In the genomic region with DNA sequence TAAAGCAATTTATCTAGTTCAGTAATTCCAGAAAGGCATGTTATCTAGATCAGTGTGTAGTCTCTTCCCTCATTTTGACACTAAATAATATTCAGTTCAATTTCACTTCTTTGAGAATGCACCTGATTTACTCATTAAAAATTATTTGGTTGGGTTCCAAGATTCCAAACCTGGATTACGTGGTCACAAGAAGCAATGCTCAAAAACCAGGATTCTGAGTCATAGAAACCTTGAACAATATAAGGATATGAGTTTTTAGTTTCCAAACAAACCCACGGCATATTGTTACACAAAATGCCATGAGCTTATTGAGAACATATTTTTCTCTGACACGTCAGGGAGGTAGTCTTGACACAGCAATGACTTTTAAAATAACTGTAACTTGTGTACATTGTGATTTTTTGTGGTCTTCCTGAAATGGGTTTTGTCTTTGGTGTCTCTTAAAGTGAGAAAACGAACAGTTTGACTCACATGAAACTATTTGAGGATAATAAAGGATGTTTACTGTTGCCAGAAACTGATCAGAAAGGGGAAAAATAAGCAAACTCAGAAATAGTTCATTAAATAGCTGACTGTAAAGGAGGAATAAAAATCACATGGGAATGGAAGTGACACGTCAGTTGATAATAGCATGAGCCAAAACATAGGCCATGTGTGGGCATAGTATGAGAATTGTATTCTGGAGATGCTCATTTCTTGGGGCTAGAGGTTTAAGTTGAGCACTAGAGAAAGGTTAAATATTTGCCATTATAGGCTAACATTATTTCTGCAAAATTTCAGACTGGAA, we compare ENCODE assay signal across 12 cellular contexts.
DNase-seq lines count a peak whose midpoint lies in the region; ATAC-seq, FAIRE-seq and TF ChIP-seq lines count a peak whose summit lies in the region.
"Had no signal": no experiment of that assay in that cellular context is flagged by ENCODE, and none has a peak within 500 bp of the region (broad histone marks: within the 10 kb centered on the region; RNA-seq: fewer than 3 reads in every experiment).

No MANE protein-coding gene starts in this region.

- H3K9me3 Mint-ChIP-seq in activated CD8-positive, alpha-beta memory T cell treated with anti-CD3 and anti-CD28 coated beads, Interleukin-2, amount 10 ng/mL, durations not matched to agents 7 days and 5 days (ENCODE audit: low read depth): peaks cover 9% of the 10 kb centered on the region

- no peak for FAIRE-seq in bronchial epithelial cell (lab: Jason Lieb, UNC)

- no peaks in the 10 kb centered on the region for H3K9me3 ChIP-seq in tibial artery

- H3K27ac ChIP-seq in tibial artery: no peak overlapping the region
- H3K27ac ChIP-seq: parathyroid adenoma had no signal

- no peaks in the 10 kb centered on the region for H3K4me1 ChIP-seq in tibial artery
- H3K4me1 ChIP-seq: parathyroid adenoma had no signal

- DNase-seq in AG09319 (ENCODE audit: extremely low read depth, low read depth) (peak; percentile 38), bronchial epithelial cell (ENCODE audit: low read depth) (peak; percentile 98), kidney tubule cell (ENCODE audit: low spot score) (peak; percentile 55), tibial artery (no peak), H7 (no peak)
- DNase-seq in activated T-cell treated with anti-CD3 and anti-CD28 coated beads, Interleukin-2, amount 50 U/mL, for 1 hour: no peak
- no peak for DNase-seq in activated CD8-positive, alpha-beta memory T cell treated with anti-CD3 and anti-CD28 coated beads, Interleukin-2, amount 10 ng/mL, durations not matched to agents 7 days and 5 days
- DNase-seq: activated CD4-positive, CD25-positive, alpha-beta regulatory T cell treated with anti-CD3 and anti-CD28 coated beads, Interleukin-2, amount 50 U/mL, for 72 hours; midbrain; NCI-H2171 treated with DMSO at 0.1 percent for 48 hours had no signal

- H3K36me3 Mint-ChIP-seq in activated CD8-positive, alpha-beta memory T cell treated with anti-CD3 and anti-CD28 coated beads, Interleukin-2, amount 10 ng/mL, durations not matched to agents 7 days and 5 days: no peaks in the 10 kb centered on the region

- ATAC-seq in activated CD8-positive, alpha-beta memory T cell treated with anti-CD3 and anti-CD28 coated beads, Interleukin-2, amount 10 ng/mL, durations not matched to agents 7 days and 5 days: no peak

- CTCF ChIA-PET in activated CD8-positive, alpha-beta memory T cell treated with anti-CD3 and anti-CD28 coated beads, Interleukin-2, amount 10 ng/mL, durations not matched to agents 7 days and 5 days (lab: Charles Lee): interaction anchor here (0.6 kb wide), 1 partner anchor 14 kb away, joined by 3 read pairs; no protein-coding TSS in a partner anchor

- TF ChIP-seq EP300 in Ishikawa (IDR thresholded peaks at IDR 0.05; ENCODE audit: borderline replicate concordance): peak; percentile 49; the same call in 1 of the 2 replicates

- no peak overlapping the region for H3K27ac Mint-ChIP-seq in activated CD8-positive, alpha-beta memory T cell treated with anti-CD3 and anti-CD28 coated beads, Interleukin-2, amount 10 ng/mL, durations not matched to agents 7 days and 5 days

- TF ChIP-seq CTCF in AG09319 (IDR thresholded peaks at IDR 0.05; ENCODE audit: low read depth, low read length) (no peak), bronchial epithelial cell (IDR thresholded peaks at IDR 0.05; ENCODE audit: insufficient read depth, low read length, severe bottlenecking) (no peak), tibial artery (IDR thresholded peaks at IDR 0.05) (no peak)

- H3K27me3 Mint-ChIP-seq in activated CD8-positive, alpha-beta memory T cell treated with anti-CD3 and anti-CD28 coated beads, Interleukin-2, amount 10 ng/mL, durations not matched to agents 7 days and 5 days: no peaks in the 10 kb centered on the region

- no peak overlapping the region for H3K4me3 ChIP-seq in bronchial epithelial cell (ENCODE audit: low read depth, low read length)
- no peak overlapping the region for H3K4me3 ChIP-seq in tibial artery
- H3K4me3 ChIP-seq in H7 (ENCODE audit: insufficient read depth, low read depth, low read length): no peak overlapping the region

- H3K36me3 ChIP-seq in bronchial epithelial cell (ENCODE audit: control insufficient read depth, insufficient read depth, low read length) (no peaks in the 10 kb centered on the region), tibial artery (no peaks in the 10 kb centered on the region), H7 (replicated peaks; ENCODE audit: control insufficient read depth, insufficient read depth, low read length) (no peaks in the 10 kb centered on the region)

- intact Hi-C loops in tibial artery (cut with DNase I; ENCODE audit: low total_unique reads): loop anchor here (1.0 kb wide), 1 partner anchor 27 kb away; no protein-coding TSS in a partner anchor

- H3K27me3 ChIP-seq in bronchial epithelial cell (ENCODE audit: control insufficient read depth, insufficient read depth, low read length): no peaks in the 10 kb centered on the region
- H3K27me3 ChIP-seq in tibial artery: no peaks in the 10 kb centered on the region
- H3K27me3 ChIP-seq in H7 (ENCODE audit: control insufficient read depth, insufficient read depth, low read length): no peaks in the 10 kb centered on the region

- no peaks in the 10 kb centered on the region for H3K4me1 Mint-ChIP-seq in activated CD8-positive, alpha-beta memory T cell treated with anti-CD3 and anti-CD28 coated beads, Interleukin-2, amount 10 ng/mL, durations not matched to agents 7 days and 5 days

- no peak overlapping the region for H3K4me3 Mint-ChIP-seq in activated CD8-positive, alpha-beta memory T cell treated with anti-CD3 and anti-CD28 coated beads, Interleukin-2, amount 10 ng/mL, durations not matched to agents 7 days and 5 days

- TF ChIP-seq RAD21 in Ishikawa (IDR thresholded peaks at IDR 0.05; ENCODE audit: low read depth): no peak

TF ChIP-seq in Ishikawa, 13 proteins besides CTCF, POLR2A, EP300 and RAD21:
- TF ChIP-seq NFIC (IDR thresholded peaks at IDR 0.05): peak; percentile 59; the same call in 1 of the 2 replicates
- no peak for TF ChIP-seq TAF1 (IDR thresholded peaks at IDR 0.05; ENCODE audit: low read depth)
- peak; percentile 38; the same call in 1 of the 2 replicates for TF ChIP-seq TCF12 (IDR thresholded peaks at IDR 0.05; ENCODE audit: low read depth)
- TF ChIP-seq FOXM1 (IDR thresholded peaks at IDR 0.05; ENCODE audit: borderline replicate concordance, low read depth): peak; percentile 65; the same call in 1 of the 2 replicates
TF ChIP-seq in Ishikawa: peak in this region for 3.

Comparison
In these comparisons a context has a peak if more than half of its experiments do, and no peak if none do; other contexts are left out.
1. DNase-seq: peak in AG09319 (single experiment), bronchial epithelial cell (single experiment) and kidney tubule cell (single experiment); none in activated T-cell treated with anti-CD3 and anti-CD28 coated beads, Interleukin-2, amount 50 U/mL, for 1 hour (single experiment), tibial artery (0 of 2), activated CD8-positive, alpha-beta memory T cell treated with anti-CD3 and anti-CD28 coated beads, Interleukin-2, amount 10 ng/mL, durations not matched to agents 7 days and 5 days (single experiment) and H7 (single experiment).